In genomic region chr12:93417967-93418480, GRCh38 we compare ENCODE assay signal across 22 cellular contexts. TPM values are rescaled to one million over a fixed set of nuclear protein-coding genes. Genes with fewer than 3 reads are reported as not detected.
DNase-seq lines count a peak whose midpoint lies in the region; ATAC-seq, FAIRE-seq and TF ChIP-seq lines count a peak whose summit lies in the region.
"Had no signal": no experiment of that assay in that cellular context is flagged by ENCODE, and none has a peak within 500 bp of the region (broad histone marks: within the 10 kb centered on the region; RNA-seq: fewer than 3 reads in every experiment).

No MANE protein-coding gene starts in this region.

- CTCF ChIA-PET in HepG2 (lab: Yijun Ruan, JAX; ENCODE audit: low intra/inter-chr PET ratio, low total read pairs) (no interaction called here), WTC11 (lab: Charles Lee) (no interaction called here), GM12878 (lab: Yijun Ruan, JAX) (interaction anchor here (0.7 to 8.8 kb wide), 12 partner anchors 12 to 634 kb away, joined by 3 to 166 read pairs (median 3); no protein-coding TSS in a partner anchor)

- no peaks in the 10 kb centered on the region for H3K27me3 ChIP-seq in HepG2 (ENCODE audit: control insufficient read depth in 1 of 2, insufficient read depth in 2 of 2, low read length in 2 of 2)
- H3K27me3 ChIP-seq in right lobe of liver, result no peaks in the 10 kb centered on the region
- H3K27me3 ChIP-seq in GM12878 (replicated peaks in 1 of 2; ENCODE audit: control insufficient read depth in 2 of 2, insufficient read depth in 2 of 2, low read length in 1 of 2), result no peaks in the 10 kb centered on the region
- H3K27me3 ChIP-seq in skeletal muscle tissue (ENCODE audit: control insufficient read depth in 3 of 3, insufficient read depth in 3 of 3, low read length in 3 of 3), result no peaks in the 10 kb centered on the region
- no peaks in the 10 kb centered on the region for H3K27me3 ChIP-seq in brain microvascular endothelial cell (replicated peaks)
- H3K27me3 ChIP-seq: SJSA1 had no signal

- TF ChIP-seq CTCF in HepG2 (CRISPR knock-in tag; IDR thresholded peaks at IDR 0.05) (no peak), right lobe of liver (IDR thresholded peaks at IDR 0.05) (no peak), WTC11 (IDR thresholded peaks at IDR 0.05) (no peak), GM12878 (IDR thresholded peaks at IDR 0.05 in 2 of 3, conservative IDR thresholded peaks at IDR 0.05 in 1 of 3; ENCODE audit: control insufficient read depth in 2 of 3, extremely low read depth in 1 of 3, insufficient read depth in 1 of 3, low read depth in 3 of 3, low read length in 3 of 3) (no peak), brain microvascular endothelial cell (IDR thresholded peaks at IDR 0.05; ENCODE audit: low read depth, low read length, missing control alignments) (no peak)

- SMC1A ChIA-PET in GM12878 (lab: Charles Lee; ENCODE audit: uncharacterized antibody, unreplicated experiment), result interaction anchor here (0.6 to 4.4 kb wide), 16 partner anchors 10 to 430 kb away, joined by 3 to 86 read pairs (median 4); no protein-coding TSS in a partner anchor

- DNase-seq in HepG2 (ENCODE audit: low spot score) (no peak), right lobe of liver (no peak), WTC11 (ENCODE audit: low spot score) (no peak), GM12878 (ENCODE audit: low read depth, low spot score) (no peak), brain microvascular endothelial cell (no peak), NCI-H345 treated with DMSO at 0.1 percent for 48 hours (lab: John Stamatoyannopoulos, UW; ENCODE audit: unreplicated experiment) (no peak)
- DNase-seq: C1 segment of cervical spinal cord; Caco-2; CD4-positive, alpha-beta memory T cell; DMS79 treated with DMSO at 0.1 percent for 48 hours; GM23248; H7; KG1; MM.1S; NCI-H1694; NCI-H2029 treated with DMSO at 0.1 percent for 48 hours; NCI-H526 treated with DMSO at 0.1 percent for 48 hours; Right ventricle myocardium superior; RPMI8226 had no signal

- TF ChIP-seq EP300 in HepG2 (IDR thresholded peaks at IDR 0.05; ENCODE audit: low read depth in 2 of 2, low read length in 2 of 2) (no peak), HepG2 (CRISPR knock-in tag; IDR thresholded peaks at IDR 0.05; ENCODE audit: borderline replicate concordance) (no peak), GM12878 (IDR thresholded peaks at IDR 0.05; ENCODE audit: borderline replicate concordance in 1 of 2, control insufficient read depth in 1 of 2, low read depth in 2 of 2, low read length in 2 of 2) (no peak)

- no peak for FAIRE-seq in HepG2 (lab: Jason Lieb, UNC)
- FAIRE-seq in GM12878 (lab: Jason Lieb, UNC), result no peak
- FAIRE-seq: GM18507 had no signal

- H4K20me1 ChIP-seq in HepG2 (ENCODE audit: insufficient read depth, low read length), result peaks cover 81% of the 10 kb centered on the region
- peaks cover 5% of the 10 kb centered on the region; the same call in 1 of the 2 replicates for H4K20me1 ChIP-seq in GM12878 (ENCODE audit: control insufficient read depth, insufficient read depth)

- no peak overlapping the region for H3K4me3 ChIP-seq in HepG2 (replicated peaks in 1 of 3; ENCODE audit: insufficient read depth in 1 of 3, low read depth in 2 of 3, low read length in 3 of 3)
- H3K4me3 ChIP-seq in right lobe of liver, result no peak overlapping the region
- no peak overlapping the region for H3K4me3 ChIP-seq in GM12878
- H3K4me3 ChIP-seq in skeletal muscle tissue (ENCODE audit: low read length in 3 of 3), result no peak overlapping the region
- no peak overlapping the region for H3K4me3 ChIP-seq in brain microvascular endothelial cell (ENCODE audit: low read depth, low read length)
- H3K4me3 ChIP-seq: GM23248, SJSA1 had no signal

- RAD21 ChIA-PET in GM12878 (lab: Charles Lee; ENCODE audit: unreplicated experiment), result interaction anchor here (0.6 to 6.9 kb wide), 12 partner anchors 12 to 684 kb away, joined by 3 to 123 read pairs (median 3); no protein-coding TSS in a partner anchor

- TF ChIP-seq POLR2A in HepG2 (IDR thresholded peaks at IDR 0.05; ENCODE audit: insufficient read depth in 1 of 2, low read depth in 2 of 2, low read length in 2 of 2) (no peak), right lobe of liver (IDR thresholded peaks at IDR 0.05) (no peak), GM12878 (IDR thresholded peaks at IDR 0.05; ENCODE audit: low read depth, low read length) (no peak)

- BruUV-seq in HepG2 (replicated peaks; lab: Mats Ljungman, UMichigan) (no TSS peak), GM12878 (replicated peaks; lab: Mats Ljungman, UMichigan) (no TSS peak)

- POLR2A ChIA-PET in HepG2 (lab: Yijun Ruan, JAX) (no interaction called here), WTC11 (lab: Charles Lee) (interaction anchor here (0.5 kb wide), 1 partner anchor 49 kb away, joined by 3 read pairs; no protein-coding TSS in a partner anchor), GM12878 (lab: Charles Lee) (interaction anchor here (0.6 to 1.4 kb wide), 5 partner anchors 8 to 428 kb away, joined by 3 to 4 read pairs (median 3); no protein-coding TSS in a partner anchor)

- no peaks in the 10 kb centered on the region for H3K9me3 Mint-ChIP-seq in WTC11
- H3K9me3 Mint-ChIP-seq: CD4-positive, alpha-beta memory T cell had no signal

- H3K4me3 Mint-ChIP-seq in WTC11, result no peak overlapping the region

- H3K36me3 ChIP-seq in HepG2 (replicated peaks in 1 of 2; ENCODE audit: control insufficient read depth in 1 of 2, insufficient read depth in 2 of 2, low read length in 2 of 2) (peaks cover 0 to 3% of the 10 kb centered on the region in 2 experiments; a peak in 2 of 5 replicates), right lobe of liver (no peaks in the 10 kb centered on the region), GM12878 (ENCODE audit: control insufficient read depth in 2 of 2, insufficient read depth in 2 of 2, low read length in 1 of 2) (peaks cover 0 to 4% of the 10 kb centered on the region in 2 experiments; a peak in 1 of 4 replicates), skeletal muscle tissue (ENCODE audit: control insufficient read depth in 3 of 3, insufficient read depth in 3 of 3, low read length in 3 of 3) (no peaks in the 10 kb centered on the region), brain microvascular endothelial cell (replicated peaks) (no peaks in the 10 kb centered on the region)

- H3K4me2 ChIP-seq in HepG2 (ENCODE audit: low read depth, low read length) (no peak overlapping the region), GM12878 (ENCODE audit: control insufficient read depth, insufficient read depth) (no peak overlapping the region)

- WGBS in HepG2 (ENCODE audit: low lambda C conversion rate), result 79% methylated on average over 4 of the region's 4 CpGs
- 83% methylated on average over 4 of the region's 4 CpGs for WGBS in right lobe of liver (ENCODE audit: insufficient coverage, low coverage, low lambda C conversion rate, missing lambda C conversion rate)
- 71% methylated on average over 4 of the region's 4 CpGs for WGBS in GM12878 (ENCODE audit: insufficient coverage, insufficient replicate concordance, low lambda C conversion rate, missing lambda C conversion rate)

- intact Hi-C loops in HepG2 (cut with micrococcal nuclease; ENCODE audit: unreplicated experiment) (no loop called here), right lobe of liver (cut with DNase I) (no loop called here), GM12878 (cut with micrococcal nuclease; ENCODE audit: unreplicated experiment) (loop anchor here (5.0 kb wide), 1 partner anchor 631 kb away; no protein-coding TSS in a partner anchor)

- H3K9ac ChIP-seq in HepG2 (ENCODE audit: insufficient read depth, low read depth, low read length) (no peak overlapping the region), GM12878 (ENCODE audit: control insufficient read depth, insufficient read depth, low read length) (no peak overlapping the region), skeletal muscle tissue (ENCODE audit: low read depth in 1 of 3, low read length in 3 of 3) (no peak overlapping the region)
- H3K9ac ChIP-seq: GM23248 had no signal

- H3K79me2 ChIP-seq in HepG2 (ENCODE audit: insufficient read depth, low read length) (peaks cover 97% of the 10 kb centered on the region), GM12878 (ENCODE audit: control insufficient read depth, insufficient read depth, low read length) (peaks cover 98% of the 10 kb centered on the region)

- peaks cover 63% of the 10 kb centered on the region for H3K4me1 Mint-ChIP-seq in WTC11

- H3K27ac Mint-ChIP-seq in WTC11, result no peak overlapping the region

- no peak for TF ChIP-seq RAD21 in HepG2 (CRISPR knock-in tag; IDR thresholded peaks at IDR 0.05)
- no peak for TF ChIP-seq RAD21 in GM12878 (IDR thresholded peaks at IDR 0.05; ENCODE audit: insufficient read depth, low read depth, low read length)

- no peaks in the 10 kb centered on the region for H3K27me3 Mint-ChIP-seq in WTC11 (ENCODE audit: low read depth)
- H3K27me3 Mint-ChIP-seq: CD4-positive, alpha-beta memory T cell had no signal

- in situ Hi-C loops in HepG2 (cut with HindIII; ENCODE audit: extremely low pct_ligation_motif_present, low pct_unique_long_range_greater_than_20kb) (loop anchor here (10.0 kb wide), 1 partner anchor 633 kb away; no protein-coding TSS in a partner anchor), GM12878 (cut with MboI) (no loop called here), brain microvascular endothelial cell (cut with HindIII; ENCODE audit: low pct_ligation_motif_present, low sequenced_read_pairs) (no loop called here)

- ATAC-seq in HepG2 (peak; percentile 68; the same call in 2 of the 3 replicates), right lobe of liver (no peak), WTC11 (no peak), GM12878 (no peak)

- H3K4me1 ChIP-seq in HepG2 (ENCODE audit: insufficient read depth, low read length) (peaks cover 50% of the 10 kb centered on the region), right lobe of liver (no peaks in the 10 kb centered on the region), GM12878 (ENCODE audit: control insufficient read depth, insufficient read depth, low read length) (peaks cover 68% of the 10 kb centered on the region), skeletal muscle tissue (ENCODE audit: control insufficient read depth in 3 of 3, insufficient read depth in 3 of 3, low read length in 3 of 3) (peaks cover 20 to 36% (median 28%) of the 10 kb centered on the region in 3 donors)

- H3K9me3 ChIP-seq in HepG2 (ENCODE audit: low read length), result no peaks in the 10 kb centered on the region
- no peaks in the 10 kb centered on the region for H3K9me3 ChIP-seq in right lobe of liver
- H3K9me3 ChIP-seq in GM12878 (replicated peaks; ENCODE audit: control insufficient read depth, insufficient read depth, low read length), result no peaks in the 10 kb centered on the region
- no peaks in the 10 kb centered on the region for H3K9me3 ChIP-seq in skeletal muscle tissue (ENCODE audit: control insufficient read depth in 3 of 3, low read length in 3 of 3)
- H3K9me3 ChIP-seq: Caco-2, SJSA1 had no signal

- H3K27ac ChIP-seq in HepG2 (ENCODE audit: extremely low read length, insufficient read depth, low read length), result no peak overlapping the region
- no peak overlapping the region for H3K27ac ChIP-seq in right lobe of liver
- 0 out of 2 replicates have a peak overlapping the region, but pooled peaks have one; percentile 31 for H3K27ac ChIP-seq in GM12878 (ENCODE audit: control insufficient read depth, insufficient read depth)
- peak overlapping the region; percentile 16 for H3K27ac ChIP-seq in skeletal muscle tissue (ENCODE audit: low read depth, low read length)
- H3K27ac ChIP-seq in brain microvascular endothelial cell, result no peak overlapping the region
- H3K27ac ChIP-seq: GM23248, SJSA1 had no signal

- peaks cover 3% of the 10 kb centered on the region for H3K36me3 Mint-ChIP-seq in WTC11

- H2AFZ ChIP-seq in HepG2 (ENCODE audit: low read length) (no peak overlapping the region), GM12878 (ENCODE audit: control insufficient read depth, low read depth, low read length) (no peak overlapping the region)
- H2AFZ ChIP-seq: GM23248 had no signal

RNA-seq across cellular contexts. Expression of gene UBE2N, which starts 23.7 kb away (rescaled TPM):
- total RNA-seq in HepG2 (2016; rRNA removed; fragmentation: Illumina TruSeq; extraction: Trizol) (197 and 317 TPM in 2 replicates), right lobe of liver (10 to 100 TPM; 22.0 to 36.2 (median 28.6) TPM), WTC11 (2021) (183 to 195 TPM (median 185 TPM) in 3 replicates), GM12878 (2014; rRNA removed) (316 and 345 TPM in 2 replicates), GM12878 (2014; rRNA removed; fragmentation: Illumina TruSeq; extraction: Trizol) (301 and 306 TPM in 2 replicates), GM12878 (2021) (242 and 243 TPM in 2 replicates), skeletal muscle tissue (51.7 TPM)
- total RNA-seq in HepG2 (2016; cell fraction: cytosol; rRNA removed; fragmentation: Illumina TruSeq; extraction: Trizol; ENCODE audit: low read depth), result 43.5 and 43.9 TPM in 2 replicates
- 195 and 339 TPM in 2 replicates for total RNA-seq in HepG2 (2016; cell fraction: insoluble cytoplasmic fraction; rRNA removed; fragmentation: Illumina TruSeq; extraction: Trizol)
- total RNA-seq in HepG2 (2016; cell fraction: membrane; rRNA removed; fragmentation: Illumina TruSeq; extraction: Trizol), result 74.6 and 87.2 TPM in 2 replicates
- total RNA-seq in HepG2 (2016; cell fraction: nucleus; rRNA removed; fragmentation: Illumina TruSeq; extraction: Trizol), result 66.6 and 69.2 TPM in 2 replicates
- polyA plus RNA-seq in HepG2 (2011; rRNA removed) (179 and 188 TPM in 2 replicates), GM12878 (2011; rRNA removed) (312 and 365 TPM in 2 replicates), GM12878 (2014; fragmentation: Illumina TruSeq; extraction: Trizol) (394 and 481 TPM in 2 replicates), GM12878 (2014; fragmentation: Nextera tagmentation; extraction: Ambion mirVana) (100 to 1,000 TPM; 699 to 945 TPM), GM12878 (2014; rRNA removed) (492 and 503 TPM in 2 replicates), GM12878 (2016; fragmentation: Nextera tagmentation; extraction: Ambion mirVana) (100 to 1,000 TPM; 522 to 545 TPM)
- 71.4 and 85.0 TPM in 2 replicates for polyA plus RNA-seq in HepG2 (2011; cell fraction: cytosol; rRNA removed)
- polyA plus RNA-seq in HepG2 (2011; cell fraction: nucleus; rRNA removed), result 21.6 and 30.5 TPM in 2 replicates
- polyA plus RNA-seq in HepG2 (2012), result 160 and 165 TPM in 2 replicates
- 41.1 and 43.9 TPM in 2 replicates for polyA plus RNA-seq in HepG2 (2016; cell fraction: cytosol; fragmentation: Illumina TruSeq; extraction: Trizol; ENCODE audit: low read depth)
- 331 and 351 TPM in 2 replicates for polyA plus RNA-seq in HepG2 (2016; cell fraction: insoluble cytoplasmic fraction; fragmentation: Illumina TruSeq; extraction: Trizol; ENCODE audit: low read depth)
- 56.6 and 65.4 TPM in 2 replicates for polyA plus RNA-seq in HepG2 (2016; cell fraction: membrane; fragmentation: Illumina TruSeq; extraction: Trizol; ENCODE audit: low read depth)
- 115 and 117 TPM in 2 replicates for polyA plus RNA-seq in HepG2 (2016; cell fraction: nucleus; fragmentation: Illumina TruSeq; extraction: Trizol; ENCODE audit: insufficient read depth, low read depth)
- 45.7 and 70.5 TPM in 2 replicates for polyA minus RNA-seq in HepG2 (2011; rRNA and poly(A)+ RNA removed; ENCODE audit: low replicate concordance)
- polyA minus RNA-seq in HepG2 (2011; cell fraction: cytosol; rRNA and poly(A)+ RNA removed), result 70.3 and 70.8 TPM in 2 replicates
- polyA minus RNA-seq in HepG2 (2011; cell fraction: nucleus; rRNA and poly(A)+ RNA removed), result 23.6 and 30.6 TPM in 2 replicates
- total RNA-seq in GM12878 (2013; cell fraction: nucleolus; rRNA removed), result 47.0 and 47.3 TPM in 2 replicates
- polyA plus RNA-seq in GM12878 (2011; ENCODE audit: low read depth), result 39.6 TPM
- 152 and 211 TPM in 2 replicates for polyA plus RNA-seq in GM12878 (2011; cell fraction: cytosol; rRNA removed)
- polyA plus RNA-seq in GM12878 (2011; cell fraction: nucleus; rRNA removed), result 93.2 and 152 TPM in 2 replicates
- polyA plus RNA-seq in GM12878 (2012), result 190 and 239 TPM in 2 replicates
- 159 and 169 TPM in 2 replicates for polyA minus RNA-seq in GM12878 (2011; rRNA and poly(A)+ RNA removed)
- polyA minus RNA-seq in GM12878 (2011; cell fraction: cytosol; rRNA and poly(A)+ RNA removed), result 60.4 and 74.1 TPM in 2 replicates
- 11.5 and 18.6 TPM in 2 replicates for polyA minus RNA-seq in GM12878 (2011; cell fraction: nucleus; rRNA and poly(A)+ RNA removed)

RNA-seq across cellular contexts. Expression of gene NUDT4, which starts 40.3 kb away (rescaled TPM):
- total RNA-seq in HepG2 (2016; rRNA removed; fragmentation: Illumina TruSeq; extraction: Trizol) (70.1 and 94.9 TPM in 2 replicates), right lobe of liver (10 to 100 TPM; 13.1 to 23.1 (median 20.3) TPM), WTC11 (2021) (51.3 to 56.9 TPM (median 56.5 TPM) in 3 replicates), GM12878 (2014; rRNA removed) (70.4 and 77.0 TPM in 2 replicates), GM12878 (2014; rRNA removed; fragmentation: Illumina TruSeq; extraction: Trizol) (89.9 and 91.6 TPM in 2 replicates), GM12878 (2021) (81.1 and 82.9 TPM in 2 replicates), skeletal muscle tissue (62.1 TPM)
- total RNA-seq in HepG2 (2016; cell fraction: cytosol; rRNA removed; fragmentation: Illumina TruSeq; extraction: Trizol; ENCODE audit: low read depth), result 9.2 and 11.1 TPM in 2 replicates
- total RNA-seq in HepG2 (2016; cell fraction: insoluble cytoplasmic fraction; rRNA removed; fragmentation: Illumina TruSeq; extraction: Trizol), result 73.4 and 86.7 TPM in 2 replicates
- total RNA-seq in HepG2 (2016; cell fraction: membrane; rRNA removed; fragmentation: Illumina TruSeq; extraction: Trizol), result 63.9 and 68.4 TPM in 2 replicates
- total RNA-seq in HepG2 (2016; cell fraction: nucleus; rRNA removed; fragmentation: Illumina TruSeq; extraction: Trizol), result 56.8 and 60.7 TPM in 2 replicates
- polyA plus RNA-seq in HepG2 (2011; rRNA removed) (25.8 and 37.3 TPM in 2 replicates), GM12878 (2011; rRNA removed) (61.8 and 103 TPM in 2 replicates), GM12878 (2014; fragmentation: Illumina TruSeq; extraction: Trizol) (84.0 and 110 TPM in 2 replicates), GM12878 (2014; fragmentation: Nextera tagmentation; extraction: Ambion mirVana) (10 to 100 TPM; 26.6 to 36.6 TPM), GM12878 (2014; rRNA removed) (53.3 and 56.8 TPM in 2 replicates), GM12878 (2016; fragmentation: Nextera tagmentation; extraction: Ambion mirVana) (10 to 100 TPM; 27.0 to 64.4 TPM)
- 17.4 and 24.1 TPM in 2 replicates for polyA plus RNA-seq in HepG2 (2011; cell fraction: cytosol; rRNA removed)
- 7.0 and 9.4 TPM in 2 replicates for polyA plus RNA-seq in HepG2 (2011; cell fraction: nucleus; rRNA removed)
- polyA plus RNA-seq in HepG2 (2012), result 38.9 and 48.2 TPM in 2 replicates
- polyA plus RNA-seq in HepG2 (2016; cell fraction: cytosol; fragmentation: Illumina TruSeq; extraction: Trizol; ENCODE audit: low read depth), result 8.6 and 16.4 TPM in 2 replicates
- polyA plus RNA-seq in HepG2 (2016; cell fraction: insoluble cytoplasmic fraction; fragmentation: Illumina TruSeq; extraction: Trizol; ENCODE audit: low read depth), result 138 and 142 TPM in 2 replicates
- polyA plus RNA-seq in HepG2 (2016; cell fraction: membrane; fragmentation: Illumina TruSeq; extraction: Trizol; ENCODE audit: low read depth), result 51.0 and 63.1 TPM in 2 replicates
- polyA plus RNA-seq in HepG2 (2016; cell fraction: nucleus; fragmentation: Illumina TruSeq; extraction: Trizol; ENCODE audit: insufficient read depth, low read depth), result 102 and 103 TPM in 2 replicates
- 7.4 and 17.4 TPM in 2 replicates for polyA minus RNA-seq in HepG2 (2011; rRNA and poly(A)+ RNA removed; ENCODE audit: low replicate concordance)
- polyA minus RNA-seq in HepG2 (2011; cell fraction: cytosol; rRNA and poly(A)+ RNA removed), result 36.7 and 37.5 TPM in 2 replicates
- polyA minus RNA-seq in HepG2 (2011; cell fraction: nucleus; rRNA and poly(A)+ RNA removed), result 27.8 and 32.6 TPM in 2 replicates
- 56.5 and 57.3 TPM in 2 replicates for total RNA-seq in GM12878 (2013; cell fraction: nucleolus; rRNA removed)
- polyA plus RNA-seq in GM12878 (2011; ENCODE audit: low read depth), result 27.8 TPM
- polyA plus RNA-seq in GM12878 (2011; cell fraction: cytosol; rRNA removed), result 20.3 and 24.5 TPM in 2 replicates
- 9.7 and 12.0 TPM in 2 replicates for polyA plus RNA-seq in GM12878 (2011; cell fraction: nucleus; rRNA removed)
- polyA plus RNA-seq in GM12878 (2012), result 60.5 and 61.5 TPM in 2 replicates
- 27.8 and 40.1 TPM in 2 replicates for polyA minus RNA-seq in GM12878 (2011; rRNA and poly(A)+ RNA removed)
- 21.4 and 23.3 TPM in 2 replicates for polyA minus RNA-seq in GM12878 (2011; cell fraction: cytosol; rRNA and poly(A)+ RNA removed)
- 11.8 and 22.6 TPM in 2 replicates for polyA minus RNA-seq in GM12878 (2011; cell fraction: nucleus; rRNA and poly(A)+ RNA removed)

RNA-seq across cellular contexts. Expression of gene MRPL42, which starts 49.3 kb away (rescaled TPM):
- 148 and 224 TPM in 2 replicates for total RNA-seq in HepG2 (2016; rRNA removed; fragmentation: Illumina TruSeq; extraction: Trizol)
- total RNA-seq in HepG2 (2016; cell fraction: cytosol; rRNA removed; fragmentation: Illumina TruSeq; extraction: Trizol; ENCODE audit: low read depth), result 63.1 and 69.4 TPM in 2 replicates
- 148 and 233 TPM in 2 replicates for total RNA-seq in HepG2 (2016; cell fraction: insoluble cytoplasmic fraction; rRNA removed; fragmentation: Illumina TruSeq; extraction: Trizol)
- total RNA-seq in HepG2 (2016; cell fraction: membrane; rRNA removed; fragmentation: Illumina TruSeq; extraction: Trizol), result 119 and 120 TPM in 2 replicates
- total RNA-seq in HepG2 (2016; cell fraction: nucleus; rRNA removed; fragmentation: Illumina TruSeq; extraction: Trizol), result 72.3 and 83.9 TPM in 2 replicates
- 75.4 and 93.3 TPM in 2 replicates for polyA plus RNA-seq in HepG2 (2011; rRNA removed)
- 44.4 and 77.9 TPM in 2 replicates for polyA plus RNA-seq in HepG2 (2011; cell fraction: cytosol; rRNA removed)
- 21.4 and 32.1 TPM in 2 replicates for polyA plus RNA-seq in HepG2 (2011; cell fraction: nucleus; rRNA removed)
- polyA plus RNA-seq in HepG2 (2012), result 77.4 and 156 TPM in 2 replicates
- 62.5 and 71.1 TPM in 2 replicates for polyA plus RNA-seq in HepG2 (2016; cell fraction: cytosol; fragmentation: Illumina TruSeq; extraction: Trizol; ENCODE audit: low read depth)
- polyA plus RNA-seq in HepG2 (2016; cell fraction: insoluble cytoplasmic fraction; fragmentation: Illumina TruSeq; extraction: Trizol; ENCODE audit: low read depth), result 198 and 212 TPM in 2 replicates
- polyA plus RNA-seq in HepG2 (2016; cell fraction: membrane; fragmentation: Illumina TruSeq; extraction: Trizol; ENCODE audit: low read depth), result 87.3 and 92.4 TPM in 2 replicates
- polyA plus RNA-seq in HepG2 (2016; cell fraction: nucleus; fragmentation: Illumina TruSeq; extraction: Trizol; ENCODE audit: insufficient read depth, low read depth), result 78.8 and 79.9 TPM in 2 replicates
- 23.0 and 26.1 TPM in 2 replicates for polyA minus RNA-seq in HepG2 (2011; rRNA and poly(A)+ RNA removed; ENCODE audit: low replicate concordance)
- 48.1 and 52.1 TPM in 2 replicates for polyA minus RNA-seq in HepG2 (2011; cell fraction: cytosol; rRNA and poly(A)+ RNA removed)
- polyA minus RNA-seq in HepG2 (2011; cell fraction: nucleus; rRNA and poly(A)+ RNA removed), result 61.4 and 110 TPM in 2 replicates
- 10 to 100 TPM; 25.8 to 44.5 (median 32.1) TPM for total RNA-seq in right lobe of liver
- 112 to 124 TPM (median 121 TPM) in 3 replicates for total RNA-seq in WTC11 (2021)
- 69.6 and 75.3 TPM in 2 replicates for total RNA-seq in GM12878 (2013; cell fraction: nucleolus; rRNA removed)
- 65.1 and 84.1 TPM in 2 replicates for total RNA-seq in GM12878 (2014; rRNA removed)
- 78.1 and 82.3 TPM in 2 replicates for total RNA-seq in GM12878 (2014; rRNA removed; fragmentation: Illumina TruSeq; extraction: Trizol)
- total RNA-seq in GM12878 (2021), result 77.9 and 81.0 TPM in 2 replicates
- 54.8 TPM for polyA plus RNA-seq in GM12878 (2011; ENCODE audit: low read depth)
- 132 and 211 TPM in 2 replicates for polyA plus RNA-seq in GM12878 (2011; rRNA removed)
- 42.2 and 80.1 TPM in 2 replicates for polyA plus RNA-seq in GM12878 (2011; cell fraction: cytosol; rRNA removed)
- polyA plus RNA-seq in GM12878 (2011; cell fraction: nucleus; rRNA removed), result 35.0 and 35.5 TPM in 2 replicates
- 40.2 and 48.4 TPM in 2 replicates for polyA plus RNA-seq in GM12878 (2012)
- 120 and 147 TPM in 2 replicates for polyA plus RNA-seq in GM12878 (2014; fragmentation: Illumina TruSeq; extraction: Trizol)
- polyA plus RNA-seq in GM12878 (2014; fragmentation: Nextera tagmentation; extraction: Ambion mirVana), result 100 to 1,000 TPM; 281 to 427 TPM
- 55.0 and 87.6 TPM in 2 replicates for polyA plus RNA-seq in GM12878 (2014; rRNA removed)
- 100 to 1,000 TPM; 174 to 181 TPM for polyA plus RNA-seq in GM12878 (2016; fragmentation: Nextera tagmentation; extraction: Ambion mirVana)
- polyA minus RNA-seq in GM12878 (2011; rRNA and poly(A)+ RNA removed), result 43.2 and 110 TPM in 2 replicates
- 16.0 and 20.5 TPM in 2 replicates for polyA minus RNA-seq in GM12878 (2011; cell fraction: cytosol; rRNA and poly(A)+ RNA removed)
- polyA minus RNA-seq in GM12878 (2011; cell fraction: nucleus; rRNA and poly(A)+ RNA removed), result 12.8 and 13.7 TPM in 2 replicates
- 28.7 TPM for total RNA-seq in skeletal muscle tissue

Comparison
In these comparisons a context has a peak if more than half of its experiments do, and no peak if none do; other contexts are left out.
1. H3K27ac ChIP-seq: peak in GM12878 (single experiment) and skeletal muscle tissue (single experiment); none in HepG2 (single experiment), right lobe of liver (0 of 3) and brain microvascular endothelial cell (single experiment).